25 cellular contexts compared by ENCODE assay signal in genomic region chr13:82358284-82358683, GRCh38.
"Had no signal": no experiment of that assay in that cellular context is flagged by ENCODE, and none has a peak within 500 bp of the region (broad histone marks: within the 10 kb centered on the region; RNA-seq: fewer than 3 reads in every experiment).

No MANE protein-coding gene starts in this region.

- FAIRE-seq: endometrium, islet of Langerhans had no signal

- H3K9me3 ChIP-seq: adrenal gland, left ventricle myocardium inferior, right atrium auricular region, stomach, upper lobe of left lung, vagina had no signal

- DNase-seq: activated CD4-positive, alpha-beta T cell treated with anti-CD3 and anti-CD28 coated beads for 4 hours; activated CD4-positive, alpha-beta T cell treated with anti-CD3 and anti-CD28 coated beads, Interleukin-2, amount 50 U/mL, for 4 hours; activated CD8-positive, alpha-beta memory T cell treated with anti-CD3 and anti-CD28 coated beads for 24 hours; activated effector memory CD4-positive, alpha-beta T cell treated with Interleukin-2 at 50 U/mL for 16 hours; activated naive CD4-positive, alpha-beta T cell treated with Interleukin-2 at 50 U/mL for 16 hours; adrenal gland; aorta; caudate nucleus; dermis blood vessel endothelial cell; effector CD8-positive, alpha-beta T cell; erythroblast; left ventricle myocardium inferior; mucosa of descending colon; stimulated activated CD4-positive, alpha-beta T cell treated with anti-CD3 and anti-CD28 coated beads, Interleukin-2, amount 100 ng/mL, for 24 hours; stimulated activated naive B cell treated with anti-CD40 and anti-IgM and Interleukin-4, amounts not matched to agents 10 μg/mL and 1 μg/mL and 100 μg/mL, for 72 hours; stomach; T-helper 1 cell; thyroid gland; upper lobe of left lung had no signal

- H3K4me1 ChIP-seq: adrenal gland, left ventricle myocardium inferior, right atrium auricular region, stomach, thyroid gland, upper lobe of left lung, vagina had no signal

- H3K27me3 ChIP-seq: adrenal gland, right atrium auricular region, stomach, thyroid gland, upper lobe of left lung, vagina had no signal

- H3K4me3 ChIP-seq: adrenal gland, left ventricle myocardium inferior, lung, mucosa of descending colon, right atrium auricular region, smooth muscle cell, stomach, thyroid gland, upper lobe of left lung, vagina had no signal

- H3K36me3 ChIP-seq: adrenal gland, left ventricle myocardium inferior, right atrium auricular region, stomach, thyroid gland, upper lobe of left lung, vagina had no signal
